Comparison of ENCODE assay signal across 15 cellular contexts in the genomic region with DNA sequence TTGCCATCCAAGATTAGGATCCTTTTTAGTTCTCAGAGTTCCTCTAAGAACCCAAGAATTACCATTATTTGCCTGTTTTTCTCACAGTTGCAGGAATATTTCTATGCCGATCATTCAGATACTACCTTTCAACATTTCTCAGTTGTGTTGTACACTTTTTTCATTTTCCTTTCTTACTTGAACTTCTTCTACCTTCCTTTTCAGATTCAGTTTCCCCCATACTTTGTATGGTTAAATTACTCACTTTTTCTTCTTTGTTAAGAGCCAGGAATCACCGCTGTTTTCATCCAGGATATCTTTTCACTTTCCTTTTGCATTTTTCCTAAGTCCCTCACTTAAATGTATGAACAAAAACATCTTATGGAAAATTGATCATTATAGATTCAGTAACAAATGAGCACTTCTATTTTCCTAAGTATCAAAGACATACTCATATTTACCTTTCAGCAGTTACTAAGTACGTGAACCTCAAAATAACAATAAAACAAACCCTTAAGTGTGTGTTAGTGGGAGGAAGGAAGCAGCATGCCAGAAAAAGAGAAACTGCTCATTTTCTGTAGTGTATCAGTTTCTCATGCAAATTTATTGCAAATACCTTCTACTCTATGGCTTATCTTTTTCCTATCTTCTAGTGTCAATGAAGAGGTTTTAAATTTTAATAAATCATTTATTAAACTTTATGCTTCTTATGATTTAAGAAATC.
DNase-seq lines count a peak whose midpoint lies in the region; ATAC-seq and TF ChIP-seq lines count a peak whose summit lies in the region.
"Had no signal": no experiment of that assay in that cellular context is flagged by ENCODE, and none has a peak within 500 bp of the region (broad histone marks: within the 10 kb centered on the region; RNA-seq: fewer than 3 reads in every experiment).

No MANE protein-coding gene starts in this region.

- no peak for TF ChIP-seq CTCF in HEK293 (tag by site-specific recombination; IDR thresholded peaks at IDR 0.05)
- no peak for TF ChIP-seq CTCF in tibial nerve (IDR thresholded peaks at IDR 0.05)
- TF ChIP-seq CTCF in spleen (IDR thresholded peaks at IDR 0.05 in 8 of 11, conservative IDR thresholded peaks at IDR 0.05 in 3 of 11): no peak

- H3K27ac ChIP-seq in CD8-positive, alpha-beta memory T cell (ENCODE audit: low read depth, low read length): no peak overlapping the region
- H3K27ac ChIP-seq in HEK293 (ENCODE audit: extremely low read depth, low read depth, low read length) (no peak overlapping the region), iPS-18a (ENCODE audit: low read length) (no peak overlapping the region), tibial nerve (no peak overlapping the region), spleen (no peak overlapping the region)

- POLR2A ChIA-PET in CD8-positive, alpha-beta memory T cell (lab: Charles Lee): interaction anchor here (0.7 kb wide), 1 partner anchor 73 kb away, joined by 3 read pairs; a partner anchor contains a TSS
- POLR2A ChIA-PET in HEK293 (lab: Yijun Ruan, JAX): no interaction called here
- POLR2A ChIA-PET in activated CD4-positive, alpha-beta memory T cell treated with anti-CD3 and anti-CD28 coated beads, Interleukin-2, amount 10 ng/mL, durations not matched to agents 7 days and 5 days (lab: Charles Lee): interaction anchor here (0.8 to 1.3 kb wide), 4 partner anchors 15 to 72 kb away, joined by 3 read pairs; a partner anchor contains a TSS

- H3K9me3 Mint-ChIP-seq in CD8-positive, alpha-beta memory T cell: peaks cover 0 to 9% (median 2%) of the 10 kb centered on the region in 5 donors
- H3K9me3 Mint-ChIP-seq in activated CD4-positive, alpha-beta memory T cell treated with anti-CD3 and anti-CD28 coated beads, Interleukin-2, amount 10 ng/mL, durations not matched to agents 7 days and 5 days: peaks cover 9% of the 10 kb centered on the region

- H3K36me3 ChIP-seq in CD8-positive, alpha-beta memory T cell (ENCODE audit: insufficient read depth, low read length): no peaks in the 10 kb centered on the region
- no peaks in the 10 kb centered on the region for H3K36me3 ChIP-seq in HEK293 (ENCODE audit: control insufficient read depth in 2 of 2, insufficient read depth in 1 of 2, low read length in 2 of 2)
- H3K36me3 ChIP-seq in iPS-18a (ENCODE audit: control insufficient read depth, low read depth, low read length): no peaks in the 10 kb centered on the region
- no peaks in the 10 kb centered on the region for H3K36me3 ChIP-seq in H7 (replicated peaks; ENCODE audit: control insufficient read depth, insufficient read depth, low read length)
- H3K36me3 ChIP-seq in tibial nerve: no peaks in the 10 kb centered on the region
- no peaks in the 10 kb centered on the region for H3K36me3 ChIP-seq in spleen

- H3K9me3 ChIP-seq in CD8-positive, alpha-beta memory T cell (ENCODE audit: low read length): no peaks in the 10 kb centered on the region
- H3K9me3 ChIP-seq in HEK293 (ENCODE audit: control insufficient read depth, insufficient read depth, low read depth, low read length) (no peaks in the 10 kb centered on the region), iPS-18a (ENCODE audit: control insufficient read depth, low read depth, low read length) (no peaks in the 10 kb centered on the region), tibial nerve (no peaks in the 10 kb centered on the region), spleen (peaks cover 0 to 4% (median 0%) of the 10 kb centered on the region in 8 donors)

- 55 to 59% methylated on average over 3 of the region's 3 CpGs for WGBS in tibial nerve, 2 donors
- WGBS in spleen, 5 donors: 50 to 66% (median 61%) methylated on average over 3 of the region's 3 CpGs

- ATAC-seq in HG03460 (IDR thresholded peaks at IDR 0.05; ENCODE audit: unreplicated experiment): no peak
- ATAC-seq: HCT116, Panc1 had no signal

- H3K4me3 Mint-ChIP-seq in CD8-positive, alpha-beta memory T cell: peak overlapping the region in 4 of 7 donors; percentile 12 to 49 (median 34)
- peak overlapping the region; percentile 57 for H3K4me3 Mint-ChIP-seq in activated CD4-positive, alpha-beta memory T cell treated with anti-CD3 and anti-CD28 coated beads, Interleukin-2, amount 10 ng/mL, durations not matched to agents 7 days and 5 days

- peaks cover 8% of the 10 kb centered on the region for H3K4me1 ChIP-seq in CD8-positive, alpha-beta memory T cell (ENCODE audit: insufficient read depth, low read length)
- H3K4me1 ChIP-seq in HEK293 (ENCODE audit: control insufficient read depth, insufficient read depth, low read length) (no peaks in the 10 kb centered on the region), iPS-18a (ENCODE audit: control insufficient read depth, low read depth, low read length) (peaks cover 6% of the 10 kb centered on the region), tibial nerve (no peaks in the 10 kb centered on the region), spleen (peaks cover 0 to 6% (median 2%) of the 10 kb centered on the region in 6 donors)

- no peak overlapping the region for H3K4me3 ChIP-seq in CD8-positive, alpha-beta memory T cell (ENCODE audit: low read length)
- no peak overlapping the region for H3K4me3 ChIP-seq in HEK293 (ENCODE audit: low read depth, low read length)
- no peak overlapping the region for H3K4me3 ChIP-seq in iPS-18a (ENCODE audit: low read length)
- no peak overlapping the region for H3K4me3 ChIP-seq in H7 (ENCODE audit: insufficient read depth, low read depth, low read length)
- H3K4me3 ChIP-seq in tibial nerve: no peak overlapping the region
- no peak overlapping the region for H3K4me3 ChIP-seq in spleen

- CTCF ChIA-PET in CD8-positive, alpha-beta memory T cell (lab: Charles Lee): no interaction called here
- CTCF ChIA-PET in HEK293 (lab: Yijun Ruan, JAX): interaction anchor here (0.7 to 1.5 kb wide), 4 partner anchors 16 to 105 kb away, joined by 3 to 4 read pairs (median 4); no protein-coding TSS in a partner anchor
- CTCF ChIA-PET in activated CD4-positive, alpha-beta memory T cell treated with anti-CD3 and anti-CD28 coated beads, Interleukin-2, amount 10 ng/mL, durations not matched to agents 7 days and 5 days (lab: Charles Lee): interaction anchor here (0.7 kb wide), 1 partner anchor 12 kb away, joined by 3 read pairs; no protein-coding TSS in a partner anchor

- H3K4me1 Mint-ChIP-seq in CD8-positive, alpha-beta memory T cell: peaks cover 37 to 66% (median 51%) of the 10 kb centered on the region in 3 donors
- H3K4me1 Mint-ChIP-seq in activated CD4-positive, alpha-beta memory T cell treated with anti-CD3 and anti-CD28 coated beads, Interleukin-2, amount 10 ng/mL, durations not matched to agents 7 days and 5 days: peaks cover 36% of the 10 kb centered on the region

- intact Hi-C loops in spleen (cut with DNase I; ENCODE audit: low total_unique reads): no loop called here

- H3K27me3 ChIP-seq in CD8-positive, alpha-beta memory T cell (ENCODE audit: insufficient read depth, low read length, poor library complexity, severe bottlenecking): no peaks in the 10 kb centered on the region
- H3K27me3 ChIP-seq in iPS-18a (ENCODE audit: control insufficient read depth, insufficient read depth, low read length) (no peaks in the 10 kb centered on the region), H7 (ENCODE audit: control insufficient read depth, insufficient read depth, low read length) (no peaks in the 10 kb centered on the region), tibial nerve (no peaks in the 10 kb centered on the region), spleen (replicated peaks in 1 of 7) (no peaks in the 10 kb centered on the region)

- TF ChIP-seq POLR2A in tibial nerve (IDR thresholded peaks at IDR 0.05) (no peak), spleen (IDR thresholded peaks at IDR 0.05) (no peak)

- H3K36me3 Mint-ChIP-seq in CD8-positive, alpha-beta memory T cell: peaks cover 30 to 64% (median 34%) of the 10 kb centered on the region in 3 donors
- H3K36me3 Mint-ChIP-seq in activated CD4-positive, alpha-beta memory T cell treated with anti-CD3 and anti-CD28 coated beads, Interleukin-2, amount 10 ng/mL, durations not matched to agents 7 days and 5 days (ENCODE audit: low read depth): peaks cover 65% of the 10 kb centered on the region

- no peak for DNase-seq in CD8-positive, alpha-beta memory T cell
- DNase-seq in activated CD4-positive, alpha-beta memory T cell treated with anti-CD3 and anti-CD28 coated beads, Interleukin-2, amount 10 ng/mL, durations not matched to agents 7 days and 5 days: no peak
- DNase-seq in H7 (no peak), tibial nerve (ENCODE audit: low spot score in 2 of 2) (no peak), spleen (no peak)
- DNase-seq: DMS53; hippocampal formation; NCI-H1694 treated with DMSO at 0.1 percent for 48 hours; NCI-H526 treated with DMSO at 0.1 percent for 48 hours; stimulated activated CD4-positive, alpha-beta T cell treated with anti-CD3 and anti-CD28 coated beads, Interleukin-12 subunit alpha, Interleukin-12 subunit beta, amount 100 ng/mL, for 4 hours had no signal

- H3K9ac ChIP-seq in iPS-18a (ENCODE audit: low read length): peak overlapping the region; percentile 13

- peak overlapping the region; percentile 1 to 97 (median 88) for H3K27ac Mint-ChIP-seq in CD8-positive, alpha-beta memory T cell
- H3K27ac Mint-ChIP-seq in activated CD4-positive, alpha-beta memory T cell treated with anti-CD3 and anti-CD28 coated beads, Interleukin-2, amount 10 ng/mL, durations not matched to agents 7 days and 5 days: peak overlapping the region; percentile 27

- no peak for TF ChIP-seq EP300 in tibial nerve (IDR thresholded peaks at IDR 0.05)

- no peaks in the 10 kb centered on the region for H3K27me3 Mint-ChIP-seq in CD8-positive, alpha-beta memory T cell
- no peaks in the 10 kb centered on the region for H3K27me3 Mint-ChIP-seq in activated CD4-positive, alpha-beta memory T cell treated with anti-CD3 and anti-CD28 coated beads, Interleukin-2, amount 10 ng/mL, durations not matched to agents 7 days and 5 days

TF ChIP-seq in HEK293, 187 proteins besides CTCF, POLR2A, EP300 and RAD21 (continues in another document):
- TF ChIP-seq ZNF274 (IDR thresholded peaks at IDR 0.05; ENCODE audit: low read length) (no peak), ZNF274 (tag by site-specific recombination; IDR thresholded peaks at IDR 0.05; ENCODE audit: borderline replicate concordance) (no peak), SP3 (tag by site-specific recombination; IDR thresholded peaks at IDR 0.05) (no peak), GLI4 (tag by site-specific recombination; IDR thresholded peaks at IDR 0.05) (no peak), PRDM1 (tag by site-specific recombination; IDR thresholded peaks at IDR 0.05) (0 out of 2 replicates have a peak, but pooled peaks have one; percentile 45)
